Comparison of ENCODE assay signal across 1 cellular context in the genomic region with DNA sequence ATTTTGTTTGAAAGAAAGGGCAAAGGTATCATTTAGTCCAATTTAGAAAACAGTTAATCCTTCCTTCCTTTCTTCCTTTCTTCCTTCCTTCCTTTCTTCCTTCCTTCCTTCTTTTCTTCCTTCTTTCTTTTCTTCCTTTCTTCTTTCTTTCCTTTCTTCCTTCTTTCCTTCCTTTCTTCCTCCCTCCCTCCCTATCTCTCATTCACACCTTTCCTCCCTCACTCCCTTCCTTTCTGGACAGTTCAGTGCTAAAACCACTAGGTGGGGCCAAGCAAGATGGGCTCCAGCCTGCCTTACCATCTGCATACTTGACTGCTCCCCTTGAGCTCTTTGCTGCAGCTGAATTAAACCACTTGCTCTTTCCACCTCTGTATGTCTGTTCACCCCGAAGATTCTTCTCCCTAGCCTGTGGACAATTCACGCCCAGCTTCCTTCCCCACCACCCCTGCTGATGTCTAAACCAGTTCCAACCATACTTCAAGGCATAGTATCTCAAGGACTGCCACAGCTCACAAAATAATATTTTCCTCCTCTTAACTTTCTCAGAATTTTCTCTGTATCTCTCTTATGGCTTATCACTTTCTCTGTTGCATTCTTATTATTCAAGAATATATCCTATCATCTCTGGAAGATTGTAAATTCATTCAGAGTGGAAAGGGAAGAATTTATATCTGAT.
A peak's percentile ranks its signal among the peaks of the same experiment; 100 is the strongest.
TF ChIP-seq lines count a peak whose summit lies in the region.

No MANE protein-coding gene starts in this region.

TF ChIP-seq in K562, 482 proteins besides CTCF, POLR2A, EP300 and RAD21 (continued from another document):
- TF ChIP-seq, protein P1, sequence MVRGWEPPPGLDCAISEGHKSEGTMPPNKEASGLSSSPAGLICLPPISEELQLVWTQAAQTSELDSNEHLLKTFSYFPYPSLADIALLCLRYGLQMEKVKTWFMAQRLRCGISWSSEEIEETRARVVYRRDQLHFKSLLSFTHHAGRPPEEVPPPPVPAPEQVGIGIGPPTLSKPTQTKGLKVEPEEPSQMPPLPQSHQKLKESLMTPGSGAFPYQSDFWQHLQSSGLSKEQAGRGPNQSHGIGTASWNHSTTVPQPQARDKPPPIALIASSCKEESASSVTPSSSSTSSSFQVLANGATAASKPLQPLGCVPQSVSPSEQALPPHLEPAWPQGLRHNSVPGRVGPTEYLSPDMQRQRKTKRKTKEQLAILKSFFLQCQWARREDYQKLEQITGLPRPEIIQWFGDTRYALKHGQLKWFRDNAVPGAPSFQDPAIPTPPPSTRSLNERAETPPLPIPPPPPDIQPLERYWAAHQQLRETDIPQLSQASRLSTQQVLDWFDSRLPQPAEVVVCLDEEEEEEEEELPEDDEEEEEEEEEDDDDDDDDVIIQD (CRISPR knock-in tag; IDR thresholded peaks at IDR 0.05): no peak
- no peak for TF ChIP-seq GTF2B (IDR thresholded peaks at IDR 0.05; ENCODE audit: extremely low read depth, insufficient read length)
- TF ChIP-seq PHF8 (IDR thresholded peaks at IDR 0.05; ENCODE audit: borderline replicate concordance, low read length): no peak
- TF ChIP-seq PPARD (CRISPR knock-in tag; IDR thresholded peaks at IDR 0.05): no peak
- TF ChIP-seq, protein P2, sequence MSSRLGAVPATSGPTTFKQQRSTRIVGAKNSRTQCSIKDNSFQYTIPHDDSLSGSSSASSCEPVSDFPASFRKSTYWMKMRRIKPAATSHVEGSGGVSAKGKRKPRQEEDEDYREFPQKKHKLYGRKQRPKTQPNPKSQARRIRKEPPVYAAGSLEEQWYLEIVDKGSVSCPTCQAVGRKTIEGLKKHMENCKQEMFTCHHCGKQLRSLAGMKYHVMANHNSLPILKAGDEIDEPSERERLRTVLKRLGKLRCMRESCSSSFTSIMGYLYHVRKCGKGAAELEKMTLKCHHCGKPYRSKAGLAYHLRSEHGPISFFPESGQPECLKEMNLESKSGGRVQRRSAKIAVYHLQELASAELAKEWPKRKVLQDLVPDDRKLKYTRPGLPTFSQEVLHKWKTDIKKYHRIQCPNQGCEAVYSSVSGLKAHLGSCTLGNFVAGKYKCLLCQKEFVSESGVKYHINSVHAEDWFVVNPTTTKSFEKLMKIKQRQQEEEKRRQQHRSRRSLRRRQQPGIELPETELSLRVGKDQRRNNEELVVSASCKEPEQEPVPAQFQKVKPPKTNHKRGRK (tag; IDR thresholded peaks at IDR 0.05): peak; percentile 92
- no peak for TF ChIP-seq TSHZ1 (CRISPR knock-in tag; IDR thresholded peaks at IDR 0.05)
- no peak for TF ChIP-seq TCF3 (CRISPR knock-in tag; IDR thresholded peaks at IDR 0.05)
- TF ChIP-seq PURB (CRISPR knock-in tag; IDR thresholded peaks at IDR 0.05; ENCODE audit: low read depth): no peak
- no peak for TF ChIP-seq SLC30A9 (CRISPR knock-in tag; IDR thresholded peaks at IDR 0.05)
- no peak for TF ChIP-seq HDAC8 (tag; IDR thresholded peaks at IDR 0.05)
- no peak for TF ChIP-seq ZNF3 (CRISPR knock-in tag; IDR thresholded peaks at IDR 0.05)
- TF ChIP-seq ZNF77 (CRISPR knock-in tag; IDR thresholded peaks at IDR 0.05): no peak
- TF ChIP-seq, protein P3, sequence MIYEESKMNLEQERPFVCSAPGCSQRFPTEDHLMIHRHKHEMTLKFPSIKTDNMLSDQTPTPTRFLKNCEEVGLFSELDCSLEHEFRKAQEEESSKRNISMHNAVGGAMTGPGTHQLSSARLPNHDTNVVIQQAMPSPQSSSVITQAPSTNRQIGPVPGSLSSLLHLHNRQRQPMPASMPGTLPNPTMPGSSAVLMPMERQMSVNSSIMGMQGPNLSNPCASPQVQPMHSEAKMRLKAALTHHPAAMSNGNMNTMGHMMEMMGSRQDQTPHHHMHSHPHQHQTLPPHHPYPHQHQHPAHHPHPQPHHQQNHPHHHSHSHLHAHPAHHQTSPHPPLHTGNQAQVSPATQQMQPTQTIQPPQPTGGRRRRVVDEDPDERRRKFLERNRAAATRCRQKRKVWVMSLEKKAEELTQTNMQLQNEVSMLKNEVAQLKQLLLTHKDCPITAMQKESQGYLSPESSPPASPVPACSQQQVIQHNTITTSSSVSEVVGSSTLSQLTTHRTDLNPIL (CRISPR knock-in tag; IDR thresholded peaks at IDR 0.05): no peak
- TF ChIP-seq ZNF57 (CRISPR knock-in tag; IDR thresholded peaks at IDR 0.05): no peak
- TF ChIP-seq ZBTB8A (IDR thresholded peaks at IDR 0.05; ENCODE audit: partially characterized antibody): no peak
- no peak for TF ChIP-seq MLLT1 (IDR thresholded peaks at IDR 0.05)
- TF ChIP-seq NFXL1 (CRISPR knock-in tag; IDR thresholded peaks at IDR 0.05): no peak
- 0 out of 2 replicates have a peak, but pooled peaks have one; percentile 38 for TF ChIP-seq ARID1B (IDR thresholded peaks at IDR 0.05)
- TF ChIP-seq KDM2B (CRISPR knock-in tag; IDR thresholded peaks at IDR 0.05): no peak
- no peak for TF ChIP-seq MEIS2 (IDR thresholded peaks at IDR 0.05; ENCODE audit: partially characterized antibody)
- no peak for TF ChIP-seq PHB (CRISPR knock-in tag; IDR thresholded peaks at IDR 0.05)
- TF ChIP-seq, protein P4, sequence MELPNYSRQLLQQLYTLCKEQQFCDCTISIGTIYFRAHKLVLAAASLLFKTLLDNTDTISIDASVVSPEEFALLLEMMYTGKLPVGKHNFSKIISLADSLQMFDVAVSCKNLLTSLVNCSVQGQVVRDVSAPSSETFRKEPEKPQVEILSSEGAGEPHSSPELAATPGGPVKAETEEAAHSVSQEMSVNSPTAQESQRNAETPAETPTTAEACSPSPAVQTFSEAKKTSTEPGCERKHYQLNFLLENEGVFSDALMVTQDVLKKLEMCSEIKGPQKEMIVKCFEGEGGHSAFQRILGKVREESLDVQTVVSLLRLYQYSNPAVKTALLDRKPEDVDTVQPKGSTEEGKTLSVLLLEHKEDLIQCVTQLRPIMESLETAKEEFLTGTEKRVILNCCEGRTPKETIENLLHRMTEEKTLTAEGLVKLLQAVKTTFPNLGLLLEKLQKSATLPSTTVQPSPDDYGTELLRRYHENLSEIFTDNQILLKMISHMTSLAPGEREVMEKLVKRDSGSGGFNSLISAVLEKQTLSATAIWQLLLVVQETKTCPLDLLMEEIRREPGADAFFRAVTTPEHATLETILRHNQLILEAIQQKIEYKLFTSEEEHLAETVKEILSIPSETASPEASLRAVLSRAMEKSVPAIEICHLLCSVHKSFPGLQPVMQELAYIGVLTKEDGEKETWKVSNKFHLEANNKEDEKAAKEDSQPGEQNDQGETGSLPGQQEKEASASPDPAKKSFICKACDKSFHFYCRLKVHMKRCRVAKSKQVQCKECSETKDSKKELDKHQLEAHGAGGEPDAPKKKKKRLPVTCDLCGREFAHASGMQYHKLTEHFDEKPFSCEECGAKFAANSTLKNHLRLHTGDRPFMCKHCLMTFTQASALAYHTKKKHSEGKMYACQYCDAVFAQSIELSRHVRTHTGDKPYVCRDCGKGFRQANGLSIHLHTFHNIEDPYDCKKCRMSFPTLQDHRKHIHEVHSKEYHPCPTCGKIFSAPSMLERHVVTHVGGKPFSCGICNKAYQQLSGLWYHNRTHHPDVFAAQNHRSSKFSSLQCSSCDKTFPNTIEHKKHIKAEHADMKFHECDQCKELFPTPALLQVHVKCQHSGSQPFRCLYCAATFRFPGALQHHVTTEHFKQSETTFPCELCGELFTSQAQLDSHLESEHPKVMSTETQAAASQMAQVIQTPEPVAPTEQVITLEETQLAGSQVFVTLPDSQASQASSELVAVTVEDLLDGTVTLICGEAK (IDR thresholded peaks at IDR 0.05): no peak
- TF ChIP-seq, protein P4 (CRISPR knock-in tag; IDR thresholded peaks at IDR 0.05): no peak
